Comparison of ENCODE assay signal across 7 cellular contexts in genomic region chr1:9294910-9295636, GRCh38. TPM values are rescaled to one million over a fixed set of nuclear protein-coding genes. Genes with fewer than 3 reads are reported as not detected.
A peak's percentile ranks its signal among the peaks of the same experiment; 100 is the strongest.
DNase-seq lines count a peak whose midpoint lies in the region; ATAC-seq and TF ChIP-seq lines count a peak whose summit lies in the region.

No MANE protein-coding gene starts in this region.

- no peaks in the 10 kb centered on the region for H3K27me3 ChIP-seq in ovary

- TF ChIP-seq EP300 in ovary (IDR thresholded peaks at IDR 0.05), result no peak

- H3K27ac ChIP-seq in ovary, result no peak overlapping the region

- H3K4me3 ChIP-seq in GM12865 (ENCODE audit: low read depth, low read length) (no peak overlapping the region), epithelial cell of esophagus (ENCODE audit: low read length) (peak overlapping the region; percentile 80), ovary (peak overlapping the region; percentile 75)

- WGBS in ovary, 3 donors, result 14 to 24% (median 24%) methylated on average over 10 of the region's 10 CpGs

- no peaks in the 10 kb centered on the region for H3K36me3 ChIP-seq in ovary

- peak; percentile 74 for DNase-seq in GM12865 (ENCODE audit: low read depth)
- DNase-seq in NCI-H510A (lab: John Stamatoyannopoulos, UW), result peak; percentile 59
- peak; percentile 44 for DNase-seq in epithelial cell of esophagus (ENCODE audit: low read depth)
- DNase-seq in ovary, result no peak
- DNase-seq in LoVo (ENCODE audit: low spot score), result no peak
- DNase-seq in NCI-H526 (lab: John Stamatoyannopoulos, UW), result no peak

- H3K9me3 ChIP-seq in ovary, result no peaks in the 10 kb centered on the region

- no peak for TF ChIP-seq CTCF in GM12865 (IDR thresholded peaks at IDR 0.05; ENCODE audit: insufficient read depth, low read depth, low read length, missing control alignments)
- TF ChIP-seq CTCF in epithelial cell of esophagus (IDR thresholded peaks at IDR 0.05; ENCODE audit: insufficient read depth, low read depth, low read length, missing control alignments), result no peak
- TF ChIP-seq CTCF in ovary (IDR thresholded peaks at IDR 0.05), result no peak

- intact Hi-C loops in ovary (cut with DNase I), result loop anchor here in 2 of 4 donors (5.0 to 10.0 kb wide), 4 partner anchors 77 to 187 kb away; no protein-coding TSS in a partner anchor

- no peak for ATAC-seq in HG03460 (IDR thresholded peaks at IDR 0.05; ENCODE audit: unreplicated experiment)

- TF ChIP-seq POLR2A in ovary (IDR thresholded peaks at IDR 0.05), result no peak

- H3K4me1 ChIP-seq in ovary (ENCODE audit: insufficient read depth), result peaks cover 13% of the 10 kb centered on the region

RNA-seq across cellular contexts. Expression of gene SPSB1, which starts 2.4 kb away (rescaled TPM):
- 10 to 100 TPM; 20.6 to 69.6 (median 34.4) TPM for total RNA-seq in ovary
- polyA plus RNA-seq in ovary, result 10 to 100 TPM; 20.4 to 35.2 TPM

Comparison
In these comparisons a context has a peak if more than half of its experiments do, and no peak if none do; other contexts are left out.
1. DNase-seq: peak in GM12865 (single experiment), NCI-H510A (single experiment) and epithelial cell of esophagus (single experiment); none in ovary (0 of 5), LoVo (single experiment) and NCI-H526 (0 of 2).